In genomic region chr11:79971255-79971654, GRCh38 we compare ENCODE assay signal across 14 cellular contexts.
DNase-seq lines count a peak whose midpoint lies in the region; ATAC-seq lines count a peak whose summit lies in the region.
"Had no signal": no experiment of that assay in that cellular context is flagged by ENCODE, and none has a peak within 500 bp of the region (broad histone marks: within the 10 kb centered on the region; RNA-seq: fewer than 3 reads in every experiment).

No MANE protein-coding gene starts in this region.

- no peaks in the 10 kb centered on the region for H3K79me2 ChIP-seq in mesendoderm (ENCODE audit: control insufficient read depth, insufficient read depth, low read length)

- H4K5ac ChIP-seq in mesendoderm (ENCODE audit: low read length) = no peak overlapping the region

- H3K56ac ChIP-seq in mesendoderm (ENCODE audit: low read length) = no peak overlapping the region

- H3K4me3 ChIP-seq in mesendoderm (ENCODE audit: low read length) = no peak overlapping the region
- H3K4me3 ChIP-seq: BLaER1 treated with 17β-estradiol and CSF1 and Interleukin-3, amounts not matched to agents 10 nM and 100 nM; HAP-1 had no signal

- no peak overlapping the region for H3K9ac ChIP-seq in mesendoderm (ENCODE audit: low read length)
- H3K9ac ChIP-seq: BLaER1 treated with 17β-estradiol and CSF1 and Interleukin-3, amounts not matched to agents 10 nM and 100 nM had no signal

- no peak overlapping the region for H3K23ac ChIP-seq in mesendoderm (ENCODE audit: low read length)

- no peaks in the 10 kb centered on the region for H3K4me1 ChIP-seq in mesendoderm (ENCODE audit: control insufficient read depth, low read depth, low read length)
- H3K4me1 ChIP-seq: BLaER1 treated with 17β-estradiol and CSF1 and Interleukin-3, amounts not matched to agents 10 nM and 100 nM; HAP-1 had no signal

- H2BK15ac ChIP-seq in mesendoderm (replicated peaks; ENCODE audit: low read depth) = no peak overlapping the region

- no peak for ATAC-seq in activated CD4-positive, CD25-positive, alpha-beta regulatory T cell treated with anti-CD3 and anti-CD28 coated beads, Interleukin-2, amount 50 U/mL, for 24 hours
- ATAC-seq: CD8-positive, alpha-beta T cell had no signal

- H3K36me3 ChIP-seq in mesendoderm (ENCODE audit: control insufficient read depth, insufficient read depth, low read length) = no peaks in the 10 kb centered on the region
- H3K36me3 ChIP-seq: BLaER1 treated with 17β-estradiol and CSF1 and Interleukin-3, amounts not matched to agents 10 nM and 100 nM; HAP-1 had no signal

- no peak overlapping the region for H3K18ac ChIP-seq in mesendoderm (ENCODE audit: low read length)

- no peak overlapping the region for H3K4me2 ChIP-seq in mesendoderm (ENCODE audit: low read length)
- H3K4me2 ChIP-seq: BLaER1 treated with 17β-estradiol and CSF1 and Interleukin-3, amounts not matched to agents 10 nM and 100 nM had no signal

- H3K79me1 ChIP-seq in mesendoderm (ENCODE audit: low read length) = no peaks in the 10 kb centered on the region

- no peaks in the 10 kb centered on the region for H3K27me3 ChIP-seq in mesendoderm (ENCODE audit: insufficient read depth, low read length, poor library complexity)
- H3K27me3 ChIP-seq: BLaER1 treated with 17β-estradiol and CSF1 and Interleukin-3, amounts not matched to agents 10 nM and 100 nM had no signal

- H3K4ac ChIP-seq in mesendoderm (ENCODE audit: low read depth, low read length) = no peak overlapping the region

- H2BK120ac ChIP-seq in mesendoderm (ENCODE audit: low read depth, low read length) = no peak overlapping the region

- WGBS in mesendoderm (ENCODE audit: extremely low coverage, insufficient coverage, low lambda C conversion rate) = no CpG with 5 or more reads among the region's 3 CpGs

- peak; percentile 32 for DNase-seq in DMS53 (lab: John Stamatoyannopoulos, UW)
- DNase-seq in NCI-H460 (ENCODE audit: extremely low read depth, low read depth) = peak; percentile 0
- DNase-seq in kidney glomerular epithelial cell (lab: John Stamatoyannopoulos, UW) = peak; percentile 19
- peak; percentile 61 for DNase-seq in mesendoderm
- DNase-seq in NCI-H1694 treated with DMSO at 0.1 percent for 48 hours (lab: John Stamatoyannopoulos, UW) = no peak
- DNase-seq in NCI-H748 treated with DMSO at 0.1 percent for 48 hours (lab: John Stamatoyannopoulos, UW) = no peak
- DNase-seq: Calu3; CD8-positive, alpha-beta T cell; DMS79; GDM1; GOT3 had no signal

- no peak overlapping the region for H4K8ac ChIP-seq in mesendoderm (ENCODE audit: low read depth, low read length)

- H3K27ac ChIP-seq in mesendoderm (ENCODE audit: low read depth, low read length) = no peak overlapping the region
- H3K27ac ChIP-seq: BLaER1 treated with 17β-estradiol and CSF1 and Interleukin-3, amounts not matched to agents 10 nM and 100 nM had no signal

- no peak overlapping the region for H2AK5ac ChIP-seq in mesendoderm (ENCODE audit: low read length)

- no peak overlapping the region for H2BK5ac ChIP-seq in mesendoderm (ENCODE audit: low read length)

Comparison
In these comparisons a context has a peak if more than half of its experiments do, and no peak if none do; other contexts are left out.
1. DNase-seq: peak in DMS53 (single experiment), NCI-H460 (single experiment), kidney glomerular epithelial cell (single experiment) and mesendoderm (single experiment); none in NCI-H1694 treated with DMSO at 0.1 percent for 48 hours (single experiment) and NCI-H748 treated with DMSO at 0.1 percent for 48 hours (single experiment).